In genomic region chr10:132396495-132397035, GRCh38 we compare ENCODE assay signal across 8 cellular contexts. TPM values are rescaled to one million over a fixed set of nuclear protein-coding genes. Genes with fewer than 3 reads are reported as not detected.
A peak's percentile ranks its signal among the peaks of the same experiment; 100 is the strongest.
DNase-seq lines count a peak whose midpoint lies in the region; ATAC-seq and TF ChIP-seq lines count a peak whose summit lies in the region.

No MANE protein-coding gene starts in this region.

- H3K36me3 ChIP-seq in BLaER1: no peaks in the 10 kb centered on the region
- H3K36me3 ChIP-seq in effector memory CD4-positive, alpha-beta T cell (ENCODE audit: control insufficient read depth, insufficient read depth, low read length): no peaks in the 10 kb centered on the region
- H3K36me3 ChIP-seq in muscle layer of colon (ENCODE audit: insufficient read depth, low read length): no peaks in the 10 kb centered on the region
- no peaks in the 10 kb centered on the region for H3K36me3 ChIP-seq in tibial artery

- DNase-seq in Jurkat, Clone E6-1 (ENCODE audit: low read depth, low spot score): no peak
- DNase-seq in activated CD4-positive, alpha-beta T cell treated with anti-CD3 and anti-CD28 coated beads for 48 hours: peak; percentile 67
- peak; percentile 53 to 59 (median 53) for DNase-seq in effector memory CD4-positive, alpha-beta T cell
- peak in 1 of 2 donors; percentile 83 for DNase-seq in tibial artery
- DNase-seq in GF-D8 (lab: John Stamatoyannopoulos, UW): no peak

- H3K27ac ChIP-seq in BLaER1 (peak overlapping the region; percentile 92), muscle layer of colon (ENCODE audit: low read depth, low read length) (peak overlapping the region; percentile 82), tibial artery (peak overlapping the region; percentile 84 to 98)
- H3K27ac ChIP-seq in effector memory CD4-positive, alpha-beta T cell (ENCODE audit: insufficient read depth, low read length, poor library complexity, severe bottlenecking): peak overlapping the region; percentile 65

- peak; percentile 50 for ATAC-seq in GM19452 (IDR thresholded peaks at IDR 0.05; ENCODE audit: unreplicated experiment)

- peaks cover 78% of the 10 kb centered on the region for H3K4me1 ChIP-seq in BLaER1
- H3K4me1 ChIP-seq in effector memory CD4-positive, alpha-beta T cell (ENCODE audit: control insufficient read depth, insufficient read depth, low read length, poor library complexity, severe bottlenecking): peaks cover 19% of the 10 kb centered on the region
- H3K4me1 ChIP-seq in muscle layer of colon (ENCODE audit: insufficient read depth, low read length): peaks cover 39% of the 10 kb centered on the region
- H3K4me1 ChIP-seq in tibial artery: peaks cover 0 to 56% (median 29%) of the 10 kb centered on the region in 4 donors

- H4K20me1 ChIP-seq in BLaER1: peaks cover 47% of the 10 kb centered on the region

- H3K27me3 ChIP-seq in BLaER1: peaks cover 29% of the 10 kb centered on the region
- no peaks in the 10 kb centered on the region for H3K27me3 ChIP-seq in effector memory CD4-positive, alpha-beta T cell (replicated peaks; ENCODE audit: control insufficient read depth, insufficient read depth, low read length, poor library complexity, severe bottlenecking)
- no peaks in the 10 kb centered on the region for H3K27me3 ChIP-seq in muscle layer of colon (ENCODE audit: control insufficient read depth in 1 of 2, insufficient read depth in 2 of 2, low read length in 2 of 2)
- H3K27me3 ChIP-seq in tibial artery: no peaks in the 10 kb centered on the region

- peak; percentile 36 to 49 for TF ChIP-seq CTCF in tibial artery (IDR thresholded peaks at IDR 0.05)

- H3K4me3 ChIP-seq in BLaER1 (peak overlapping the region; percentile 84), muscle layer of colon (ENCODE audit: low read depth in 1 of 2, low read length in 2 of 2) (peak overlapping the region in 1 of 2 donors; percentile 46), tibial artery (peak overlapping the region; percentile 98 to 99)
- H3K4me3 ChIP-seq in Jurkat, Clone E6-1 (ENCODE audit: low read length): peak overlapping the region; percentile 38
- H3K4me3 ChIP-seq in effector memory CD4-positive, alpha-beta T cell (ENCODE audit: insufficient read depth, low read depth, low read length, poor library complexity, severe bottlenecking): no peak overlapping the region

- H3K9ac ChIP-seq in BLaER1 (peak overlapping the region; percentile 86), muscle layer of colon (ENCODE audit: low read length) (no peak overlapping the region)

- intact Hi-C loops in tibial artery (cut with DNase I; ENCODE audit: low total_unique reads): loop anchor here (1.0 to 10.0 kb wide), 4 partner anchors 25 to 248 kb away; partner anchors contain the start of gene LRRC27

- H3K4me2 ChIP-seq in BLaER1: peak overlapping the region; percentile 99

- H3K9me3 ChIP-seq in BLaER1 (no peaks in the 10 kb centered on the region), muscle layer of colon (ENCODE audit: low read length) (no peaks in the 10 kb centered on the region), tibial artery (no peaks in the 10 kb centered on the region)
- H3K9me3 ChIP-seq in effector memory CD4-positive, alpha-beta T cell (ENCODE audit: control insufficient read depth, low read length): no peaks in the 10 kb centered on the region

RNA-seq across cellular contexts. Expression of gene PWWP2B, which starts 0.4 kb away (rescaled TPM):
- polyA plus RNA-seq in Jurkat, Clone E6-1 (2012; ENCODE audit: insufficient read depth, insufficient read length): 6.6 TPM

Comparison
In these comparisons a context has a peak if more than half of its experiments do, and no peak if none do; other contexts are left out.
1. DNase-seq: peak in activated CD4-positive, alpha-beta T cell treated with anti-CD3 and anti-CD28 coated beads for 48 hours (single experiment) and effector memory CD4-positive, alpha-beta T cell (3 of 3); none in Jurkat, Clone E6-1 (single experiment) and GF-D8 (single experiment).
2. Peak in every context shown above with its lines, with median percentiles within 50 percentile points of each other: H3K27ac ChIP-seq.